20 cellular contexts compared by ENCODE assay signal in genomic region chr22:41989246-41989645, GRCh38. TPM values are rescaled to one million over a fixed set of nuclear protein-coding genes. Genes with fewer than 3 reads are reported as not detected.
A peak's percentile ranks its signal among the peaks of the same experiment; 100 is the strongest.
DNase-seq lines count a peak whose midpoint lies in the region; ATAC-seq lines count a peak whose summit lies in the region.
"Had no signal": no experiment of that assay in that cellular context is flagged by ENCODE, and none has a peak within 500 bp of the region (broad histone marks: within the 10 kb centered on the region; RNA-seq: fewer than 3 reads in every experiment).

No MANE protein-coding gene starts in this region.

- H3K36me3 ChIP-seq in aorta (ENCODE audit: control insufficient read depth in 1 of 2, insufficient read depth in 2 of 2, low read length in 1 of 2) = no peaks in the 10 kb centered on the region

- intact Hi-C loops in posterior vena cava (cut with DNase I) = loop anchor here in 1 of 2 donors (10.0 kb wide), 1 partner anchor 76 kb away; no protein-coding TSS in a partner anchor
- intact Hi-C loops in aorta (cut with DNase I) = loop anchor here in 1 of 2 donors (2.0 kb wide), 1 partner anchor 54 kb away; no protein-coding TSS in a partner anchor

- H3K27ac ChIP-seq in aorta (ENCODE audit: low read depth in 1 of 2, low read length in 2 of 2) = no peak overlapping the region
- H3K27ac ChIP-seq: BLaER1, HL-60 had no signal

- peaks cover 15 to 32% of the 10 kb centered on the region in 2 donors for H3K27me3 Mint-ChIP-seq in effector memory CD8-positive, alpha-beta T cell
- H3K27me3 Mint-ChIP-seq: CD4-positive, alpha-beta memory T cell had no signal

- no peaks in the 10 kb centered on the region for H3K9me3 Mint-ChIP-seq in effector memory CD8-positive, alpha-beta T cell
- H3K9me3 Mint-ChIP-seq: CD14-positive monocyte; CD4-positive, alpha-beta memory T cell had no signal

- no peaks in the 10 kb centered on the region for H3K36me3 Mint-ChIP-seq in effector memory CD8-positive, alpha-beta T cell (ENCODE audit: insufficient read depth)
- H3K36me3 Mint-ChIP-seq: CD14-positive monocyte; CD4-positive, alpha-beta memory T cell had no signal

- no peak for ATAC-seq in aorta (ENCODE audit: low FRiP score)
- no peak for ATAC-seq in effector memory CD8-positive, alpha-beta T cell (replicated peaks)
- ATAC-seq: HCT116 had no signal

- H3K4me1 ChIP-seq in aorta (ENCODE audit: control insufficient read depth in 1 of 2, insufficient read depth in 2 of 2, low read length in 2 of 2) = no peaks in the 10 kb centered on the region
- H3K4me1 ChIP-seq: BLaER1 had no signal

- 75 to 87% methylated on average over 4 of the region's 4 CpGs for WGBS in aorta, 2 donors

- no peak overlapping the region for H3K4me3 ChIP-seq in aorta (ENCODE audit: low read length in 2 of 2)
- H3K4me3 ChIP-seq: BLaER1 had no signal

- no peak overlapping the region for H3K27ac Mint-ChIP-seq in effector memory CD8-positive, alpha-beta T cell
- H3K27ac Mint-ChIP-seq: CD14-positive monocyte, HFFc6 had no signal

- DNase-seq in D341Med (ENCODE audit: low spot score) (peak; percentile 15), iPS-NIHi11 (ENCODE audit: low spot score) (peak; percentile 2), posterior vena cava (ENCODE audit: low spot score) (peak; percentile 54), aorta (peak; percentile 39 to 48), anterior cingulate cortex (lab: John Stamatoyannopoulos, UW) (no peak), NCI-H187 (lab: John Stamatoyannopoulos, UW) (no peak)
- DNase-seq in effector memory CD8-positive, alpha-beta T cell = no peak
- DNase-seq: 8988T; CD4-positive, alpha-beta memory T cell; DMS79 treated with DMSO at 0.1 percent for 48 hours; GF-D8; GOT3; H7; HFFc6 had no signal

- no peaks in the 10 kb centered on the region for H3K4me1 Mint-ChIP-seq in effector memory CD8-positive, alpha-beta T cell (ENCODE audit: low read depth in 2 of 2)
- H3K4me1 Mint-ChIP-seq: CD14-positive monocyte; CD4-positive, alpha-beta memory T cell had no signal

- H3K4me3 Mint-ChIP-seq in effector memory CD8-positive, alpha-beta T cell = no peak overlapping the region
- H3K4me3 Mint-ChIP-seq: CD14-positive monocyte; CD4-positive, alpha-beta memory T cell; HFFc6 had no signal

- no peaks in the 10 kb centered on the region for H3K27me3 ChIP-seq in aorta (ENCODE audit: control insufficient read depth in 1 of 2, insufficient read depth in 2 of 2, low read length in 1 of 2)
- H3K27me3 ChIP-seq: BLaER1 had no signal

- no peaks in the 10 kb centered on the region for H3K9me3 ChIP-seq in aorta (ENCODE audit: control insufficient read depth, low read length)
- H3K9me3 ChIP-seq: BLaER1 had no signal

RNA-seq across cellular contexts. Expression of gene WBP2NL, which starts 9.3 kb away (rescaled TPM):
- total RNA-seq in posterior vena cava (1 to 10 TPM; 1.1 to 1.2 TPM), aorta (1 to 10 TPM in 1 of 2 donors, under 1 TPM in 1; 0.81 to 2.9 TPM)
- under 1 TPM in 1 of 2 donors, not detected in 1; 0.36 TPM for polyA plus RNA-seq in aorta
- total RNA-seq: A673, H7, HFFc6, HT1080 had no signal

RNA-seq across cellular contexts. Expression of gene SEPTIN3, which starts 20.0 kb away (rescaled TPM):
- total RNA-seq in posterior vena cava = under 1 TPM; 0.14 to 0.23 TPM
- under 1 TPM; 0.63 to 0.68 TPM for total RNA-seq in aorta
- under 1 TPM in 1 of 2 donors, not detected in 1; 0.05 TPM for polyA plus RNA-seq in aorta
- total RNA-seq: HT1080 had no signal
- polyA plus RNA-seq: CD4-positive, alpha-beta memory T cell had no signal

RNA-seq across cellular contexts. Expression of gene CENPM, which starts 42.3 kb away (rescaled TPM):
- total RNA-seq in posterior vena cava (not detected), aorta (under 1 TPM; 0.58 to 0.84 TPM)
- 1 to 10 TPM in 1 of 2 donors, not detected in 1; 2.6 TPM for polyA plus RNA-seq in aorta

Comparison
In these comparisons a context has a peak if more than half of its experiments do, and no peak if none do; other contexts are left out.
1. DNase-seq: peak in D341Med (single experiment), iPS-NIHi11 (single experiment), posterior vena cava (single experiment) and aorta (2 of 2); none in effector memory CD8-positive, alpha-beta T cell (0 of 3), anterior cingulate cortex (0 of 58) and NCI-H187 (0 of 2).